1 cellular context compared by ENCODE assay signal in genomic region chr9:130445268-130445983, GRCh38.
TF ChIP-seq lines count a peak whose summit lies in the region.

No MANE protein-coding gene starts in this region.

TF ChIP-seq in SK-N-SH, 30 proteins besides CTCF, POLR2A, EP300 and RAD21 (continued from another document):
- no peak for TF ChIP-seq USF1 (IDR thresholded peaks at IDR 0.05; ENCODE audit: borderline replicate concordance, low read depth)
